ENCODE assay signal across 3 cellular contexts in the genomic region with DNA sequence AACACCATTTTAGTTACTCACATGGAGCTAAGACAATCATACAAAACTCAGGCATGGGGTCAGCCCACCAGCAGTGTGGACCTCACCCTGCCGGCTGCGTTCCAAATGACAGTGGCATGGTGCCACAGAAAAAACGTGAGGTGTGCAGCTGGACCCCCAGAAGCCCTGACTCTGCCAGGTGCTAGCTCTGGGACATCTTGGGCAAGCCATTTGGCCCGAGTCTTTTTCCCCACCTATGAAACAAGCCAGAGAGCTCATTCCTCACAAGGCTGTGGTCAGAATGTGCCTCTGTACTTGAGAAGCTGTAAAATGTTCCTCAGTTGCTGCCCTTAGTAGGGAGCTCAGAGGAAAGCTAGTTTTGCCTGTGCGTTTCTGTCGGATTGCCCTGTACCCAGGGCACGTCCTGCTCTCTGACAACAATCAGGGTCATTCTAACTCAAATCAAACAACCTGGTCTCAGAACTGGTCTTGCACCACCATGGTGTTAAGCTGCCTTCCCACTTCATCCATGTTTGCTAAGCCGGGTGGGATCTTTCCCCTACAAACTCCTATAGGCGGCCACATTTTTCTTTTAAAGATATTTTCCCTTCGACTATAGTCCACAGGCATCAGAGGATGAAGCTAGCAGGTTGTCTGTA.
TF ChIP-seq lines count a peak whose summit lies in the region.

No MANE protein-coding gene starts in this region.

TF ChIP-seq in GM23338, 12 proteins besides CTCF, POLR2A, EP300 and RAD21 (continues in another document):
- no peak for TF ChIP-seq EZH2phosphoT487 (IDR thresholded peaks at IDR 0.05; ENCODE audit: unreplicated experiment)
- no peak for TF ChIP-seq POLR2AphosphoS5 (IDR thresholded peaks at IDR 0.05; ENCODE audit: low read depth)
- TF ChIP-seq CREB1 (CRISPR knock-in tag; IDR thresholded peaks at IDR 0.05; ENCODE audit: low read depth): no peak
- no peak for TF ChIP-seq ZNF331 (CRISPR knock-in tag; IDR thresholded peaks at IDR 0.05; ENCODE audit: low read depth)
- no peak for TF ChIP-seq REST (IDR thresholded peaks at IDR 0.05; ENCODE audit: unreplicated experiment)
- TF ChIP-seq NANOG (IDR thresholded peaks at IDR 0.05; ENCODE audit: borderline replicate concordance): no peak
- no peak for TF ChIP-seq STAT1 (IDR thresholded peaks at IDR 0.05; ENCODE audit: unreplicated experiment)
- no peak for TF ChIP-seq JUNB (IDR thresholded peaks at IDR 0.05; ENCODE audit: unreplicated experiment)

TF ChIP-seq in GM12878, 131 proteins besides CTCF, POLR2A, EP300 and RAD21:
- TF ChIP-seq, protein P1, sequence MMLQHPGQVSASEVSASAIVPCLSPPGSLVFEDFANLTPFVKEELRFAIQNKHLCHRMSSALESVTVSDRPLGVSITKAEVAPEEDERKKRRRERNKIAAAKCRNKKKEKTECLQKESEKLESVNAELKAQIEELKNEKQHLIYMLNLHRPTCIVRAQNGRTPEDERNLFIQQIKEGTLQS (IDR thresholded peaks at IDR 0.05; ENCODE audit: borderline replicate concordance, extremely low read depth, low read depth, low read length): no peak
- TF ChIP-seq SIX5 (IDR thresholded peaks at IDR 0.05; ENCODE audit: low read depth, low read length, severe bottlenecking) (no peak), ATF2 (IDR thresholded peaks at IDR 0.05; ENCODE audit: low read length) (no peak), TCF7 (IDR thresholded peaks at IDR 0.05; ENCODE audit: borderline replicate concordance) (no peak), RAD51 (IDR thresholded peaks at IDR 0.05) (no peak), YBX1 (IDR thresholded peaks at IDR 0.05) (no peak), SRF (IDR thresholded peaks at IDR 0.05; ENCODE audit: low read depth in 2 of 2, low read length in 2 of 2) (no peak), RCOR1 (conservative IDR thresholded peaks at IDR 0.05; ENCODE audit: low read depth, low read length) (no peak), KAT2A (conservative IDR thresholded peaks at IDR 0.05; ENCODE audit: control insufficient read depth, low read depth, low read length) (no peak), CHD4 (IDR thresholded peaks at IDR 0.05) (no peak), BMI1 (IDR thresholded peaks at IDR 0.05; ENCODE audit: borderline replicate concordance) (no peak), CUX1 (IDR thresholded peaks at IDR 0.05; ENCODE audit: insufficient replicate concordance, low read depth, low read length) (no peak), SP1 (IDR thresholded peaks at IDR 0.05; ENCODE audit: low read depth, low read length) (no peak), MXI1 (IDR thresholded peaks at IDR 0.05; ENCODE audit: low read depth, low read length) (no peak), YY1 (IDR thresholded peaks at IDR 0.05; ENCODE audit: low read depth, low read length) (no peak), CBX3 (IDR thresholded peaks at IDR 0.05; ENCODE audit: borderline replicate concordance, low read depth) (no peak), RELA (IDR thresholded peaks at IDR 0.05; ENCODE audit: borderline replicate concordance, partially characterized antibody) (no peak), MYB (IDR thresholded peaks at IDR 0.05; ENCODE audit: borderline replicate concordance, low read depth, low read length) (no peak)
- TF ChIP-seq, protein P2, sequence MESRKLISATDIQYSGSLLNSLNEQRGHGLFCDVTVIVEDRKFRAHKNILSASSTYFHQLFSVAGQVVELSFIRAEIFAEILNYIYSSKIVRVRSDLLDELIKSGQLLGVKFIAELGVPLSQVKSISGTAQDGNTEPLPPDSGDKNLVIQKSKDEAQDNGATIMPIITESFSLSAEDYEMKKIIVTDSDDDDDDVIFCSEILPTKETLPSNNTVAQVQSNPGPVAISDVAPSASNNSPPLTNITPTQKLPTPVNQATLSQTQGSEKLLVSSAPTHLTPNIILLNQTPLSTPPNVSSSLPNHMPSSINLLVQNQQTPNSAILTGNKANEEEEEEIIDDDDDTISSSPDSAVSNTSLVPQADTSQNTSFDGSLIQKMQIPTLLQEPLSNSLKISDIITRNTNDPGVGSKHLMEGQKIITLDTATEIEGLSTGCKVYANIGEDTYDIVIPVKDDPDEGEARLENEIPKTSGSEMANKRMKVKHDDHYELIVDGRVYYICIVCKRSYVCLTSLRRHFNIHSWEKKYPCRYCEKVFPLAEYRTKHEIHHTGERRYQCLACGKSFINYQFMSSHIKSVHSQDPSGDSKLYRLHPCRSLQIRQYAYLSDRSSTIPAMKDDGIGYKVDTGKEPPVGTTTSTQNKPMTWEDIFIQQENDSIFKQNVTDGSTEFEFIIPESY (IDR thresholded peaks at IDR 0.05): no peak
TF ChIP-seq in GM12878: peak in this region for 0.

TF ChIP-seq in WTC11, 78 proteins besides CTCF, POLR2A, EP300 and RAD21:
- TF ChIP-seq AR (CRISPR knock-in tag; IDR thresholded peaks at IDR 0.05): no peak
- TF ChIP-seq, protein P3, sequence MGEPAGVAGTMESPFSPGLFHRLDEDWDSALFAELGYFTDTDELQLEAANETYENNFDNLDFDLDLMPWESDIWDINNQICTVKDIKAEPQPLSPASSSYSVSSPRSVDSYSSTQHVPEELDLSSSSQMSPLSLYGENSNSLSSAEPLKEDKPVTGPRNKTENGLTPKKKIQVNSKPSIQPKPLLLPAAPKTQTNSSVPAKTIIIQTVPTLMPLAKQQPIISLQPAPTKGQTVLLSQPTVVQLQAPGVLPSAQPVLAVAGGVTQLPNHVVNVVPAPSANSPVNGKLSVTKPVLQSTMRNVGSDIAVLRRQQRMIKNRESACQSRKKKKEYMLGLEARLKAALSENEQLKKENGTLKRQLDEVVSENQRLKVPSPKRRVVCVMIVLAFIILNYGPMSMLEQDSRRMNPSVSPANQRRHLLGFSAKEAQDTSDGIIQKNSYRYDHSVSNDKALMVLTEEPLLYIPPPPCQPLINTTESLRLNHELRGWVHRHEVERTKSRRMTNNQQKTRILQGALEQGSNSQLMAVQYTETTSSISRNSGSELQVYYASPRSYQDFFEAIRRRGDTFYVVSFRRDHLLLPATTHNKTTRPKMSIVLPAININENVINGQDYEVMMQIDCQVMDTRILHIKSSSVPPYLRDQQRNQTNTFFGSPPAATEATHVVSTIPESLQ (CRISPR knock-in tag; IDR thresholded peaks at IDR 0.05): no peak
- no peak for TF ChIP-seq ETV6 (CRISPR knock-in tag; IDR thresholded peaks at IDR 0.05)
- TF ChIP-seq ZMAT4 (CRISPR knock-in tag; IDR thresholded peaks at IDR 0.05): no peak
- TF ChIP-seq ZNF219 (CRISPR knock-in tag; IDR thresholded peaks at IDR 0.05; ENCODE audit: borderline replicate concordance): no peak
- no peak for TF ChIP-seq ZNF263 (CRISPR knock-in tag; IDR thresholded peaks at IDR 0.05; ENCODE audit: low read depth)
- no peak for TF ChIP-seq TEAD1 (CRISPR knock-in tag; IDR thresholded peaks at IDR 0.05)
- no peak for TF ChIP-seq SOX15 (CRISPR knock-in tag; IDR thresholded peaks at IDR 0.05)
